ENCODE assay signal across 9 cellular contexts in genomic region chr7:1567082-1567771, GRCh38. TPM values are rescaled to one million over a fixed set of nuclear protein-coding genes. Genes with fewer than 3 reads are reported as not detected.
DNase-seq lines count a peak whose midpoint lies in the region; ATAC-seq and TF ChIP-seq lines count a peak whose summit lies in the region.
"Had no signal": no experiment of that assay in that cellular context is flagged by ENCODE, and none has a peak within 500 bp of the region (broad histone marks: within the 10 kb centered on the region; RNA-seq: fewer than 3 reads in every experiment).

No MANE protein-coding gene starts in this region.

- H3K27me3 ChIP-seq in PC-9 (ENCODE audit: insufficient read depth, low read depth): no peaks in the 10 kb centered on the region
- H3K27me3 ChIP-seq in fibroblast of lung (ENCODE audit: control insufficient read depth, insufficient read depth, low read length): no peaks in the 10 kb centered on the region
- no peaks in the 10 kb centered on the region for H3K27me3 ChIP-seq in skeletal muscle tissue (ENCODE audit: control insufficient read depth in 3 of 3, insufficient read depth in 3 of 3, low read length in 3 of 3)

- CTCF ChIA-PET in PC-9 (lab: Charles Lee): interaction anchor here (0.7 kb wide), 1 partner anchor 956 kb away, joined by 7 read pairs; no protein-coding TSS in a partner anchor

- intact Hi-C loops in PC-9 (cut with micrococcal nuclease; ENCODE audit: unreplicated experiment): loop anchor here (1.0 to 10.0 kb wide), 2 partner anchors 8 to 678 kb away; partner anchors contain the start of genes MRM2 and NUDT1

- H3K4me1 ChIP-seq in PC-9 (replicated peaks; ENCODE audit: insufficient read depth) (peaks cover 34% of the 10 kb centered on the region), fibroblast of lung (ENCODE audit: control insufficient read depth, extremely low read depth, insufficient read depth, low read length) (peaks cover 14% of the 10 kb centered on the region), skeletal muscle tissue (ENCODE audit: control insufficient read depth in 3 of 3, insufficient read depth in 3 of 3, low read length in 3 of 3) (peaks cover 31 to 36% (median 34%) of the 10 kb centered on the region in 3 donors)

- H3K9me3 ChIP-seq in PC-9 (ENCODE audit: insufficient read depth, low read depth): no peaks in the 10 kb centered on the region
- no peaks in the 10 kb centered on the region for H3K9me3 ChIP-seq in fibroblast of lung (ENCODE audit: control insufficient read depth, insufficient read depth, low read depth, low read length)
- no peaks in the 10 kb centered on the region for H3K9me3 ChIP-seq in skeletal muscle tissue (ENCODE audit: control insufficient read depth in 3 of 3, low read length in 3 of 3)

- H3K4me2 ChIP-seq in PC-9 (peak overlapping the region; percentile 82), fibroblast of lung (ENCODE audit: extremely low read depth, insufficient read depth, low read length) (peak overlapping the region; percentile 62)

- DNase-seq in GM03348 (ENCODE audit: low spot score) (peak; percentile 85), PC-9 (peak; percentile 59 to 78), fibroblast of lung (ENCODE audit: low read depth in 2 of 2) (peak; percentile 72 to 85), NCI-H524 (lab: John Stamatoyannopoulos, UW) (no peak)
- DNase-seq in stimulated activated CD4-positive, alpha-beta T cell treated with anti-CD3 and anti-CD28 coated beads, Interleukin-1b, Interleukin-23, amount 100 ng/mL, for 48 hours: no peak
- DNase-seq: activated effector memory CD4-positive, alpha-beta T cell treated with Interleukin-2 at 50 U/mL for 16 hours; NCI-H2107 had no signal

- H3K4me3 ChIP-seq in PC-9 (no peak overlapping the region; the same call in 1 of the 2 replicates), fibroblast of lung (replicated peaks in 1 of 4; ENCODE audit: control extremely low read depth in 1 of 4, insufficient read depth in 1 of 4, low read depth in 3 of 4, low read length in 4 of 4) (peak overlapping the region in 3 of 4 experiments; percentile 5 to 29 (median 27)), skeletal muscle tissue (ENCODE audit: low read length in 3 of 3) (peak overlapping the region in 2 of 3 donors; percentile 5 to 30)

- H2AFZ ChIP-seq in PC-9 (no peak overlapping the region), fibroblast of lung (ENCODE audit: low read length) (no peak overlapping the region)

- H3K36me3 ChIP-seq in PC-9 (ENCODE audit: low read depth) (peaks cover 6% of the 10 kb centered on the region), fibroblast of lung (ENCODE audit: control insufficient read depth, insufficient read depth, low read length) (peaks cover 6% of the 10 kb centered on the region), skeletal muscle tissue (ENCODE audit: control insufficient read depth in 3 of 3, insufficient read depth in 3 of 3, low read length in 3 of 3) (peaks cover 11 to 14% (median 12%) of the 10 kb centered on the region in 3 donors)

- H3F3A ChIP-seq in PC-9 (ENCODE audit: insufficient read depth, low read depth): peaks cover 64% of the 10 kb centered on the region; the same call in 1 of the 2 replicates

- peak overlapping the region; percentile 37 for H3K9ac ChIP-seq in fibroblast of lung (ENCODE audit: insufficient read depth, low read length)
- peak overlapping the region in 2 of 3 donors; percentile 14 to 45 for H3K9ac ChIP-seq in skeletal muscle tissue (ENCODE audit: low read depth in 1 of 3, low read length in 3 of 3)

- TF ChIP-seq CTCF in PC-9 (conservative IDR thresholded peaks at IDR 0.05) (no peak), fibroblast of lung (conservative IDR thresholded peaks at IDR 0.05 in 1 of 2, IDR thresholded peaks at IDR 0.05 in 1 of 2; ENCODE audit: low read depth in 1 of 2, low read length in 2 of 2) (no peak)

- H4K20me1 ChIP-seq in PC-9 (ENCODE audit: insufficient read depth) (no peaks in the 10 kb centered on the region; the same call in 1 of the 2 replicates), fibroblast of lung (ENCODE audit: control insufficient read depth, extremely low read depth, insufficient read depth, low read length) (no peaks in the 10 kb centered on the region)

- POLR2A ChIA-PET in PC-9 (lab: Charles Lee; ENCODE audit: unreplicated experiment): interaction anchor here (0.6 kb wide), 1 partner anchor 30 kb away, joined by 3 read pairs; no protein-coding TSS in a partner anchor

- H3K79me2 ChIP-seq in PC-9 (ENCODE audit: low read depth) (peaks cover 30% of the 10 kb centered on the region), fibroblast of lung (ENCODE audit: control insufficient read depth, insufficient read depth, low read length) (peaks cover 5% of the 10 kb centered on the region)

- no peak for ATAC-seq in HG02973 (IDR thresholded peaks at IDR 0.05; ENCODE audit: unreplicated experiment)

- H3K9me2 ChIP-seq in PC-9 (ENCODE audit: insufficient read depth): no peaks in the 10 kb centered on the region

- peak overlapping the region; percentile 24 for H3K27ac ChIP-seq in PC-9
- peak overlapping the region; percentile 95 for H3K27ac ChIP-seq in fibroblast of lung (ENCODE audit: insufficient read depth, low read length)
- peak overlapping the region; percentile 69 for H3K27ac ChIP-seq in skeletal muscle tissue (ENCODE audit: low read depth, low read length)

- TSS peak; percentile 1 for BruUV-seq in PC-9 (replicated peaks; lab: Mats Ljungman, UMichigan)

RNA-seq across cellular contexts. Expression of gene PSMG3, which starts 2.6 kb away (rescaled TPM):
- total RNA-seq in PC-9 (2021) (63.3 and 78.9 TPM in 2 replicates), fibroblast of lung (19.3 and 21.3 TPM in 2 replicates), skeletal muscle tissue (19.3 TPM)
- 24.6 and 31.3 TPM in 2 replicates for polyA plus RNA-seq in fibroblast of lung
- polyA plus RNA-seq in fibroblast of lung (2012): 23.8 and 35.5 TPM in 2 replicates
- 7.0 and 9.2 TPM in 2 replicates for polyA minus RNA-seq in fibroblast of lung (ENCODE audit: low replicate concordance)

RNA-seq across cellular contexts. Expression of gene TMEM184A, which starts 11.2 kb away (rescaled TPM):
- total RNA-seq in PC-9 (2021) (21.4 TPM in 2 replicates), fibroblast of lung (under 0.01 TPM in 2 replicates), skeletal muscle tissue (not detected)
- 0.05 and 0.10 TPM in 2 replicates for polyA plus RNA-seq in fibroblast of lung
- polyA plus RNA-seq in fibroblast of lung (2012): 0.09 and 0.36 TPM in 2 replicates
- polyA minus RNA-seq in fibroblast of lung (ENCODE audit: low replicate concordance): 3.0 TPM in 1 of 2 replicates, not detected in the other

RNA-seq across cellular contexts. Expression of gene MAFK, which starts 36.7 kb away (rescaled TPM):
- total RNA-seq in PC-9 (2021) (43.1 and 70.8 TPM in 2 replicates), fibroblast of lung (14.6 and 18.0 TPM in 2 replicates), skeletal muscle tissue (6.8 TPM)
- polyA plus RNA-seq in fibroblast of lung: 3.2 TPM in 2 replicates
- 11.9 and 15.1 TPM in 2 replicates for polyA plus RNA-seq in fibroblast of lung (2012)
- polyA minus RNA-seq in fibroblast of lung (ENCODE audit: low replicate concordance): 4.1 and 4.6 TPM in 2 replicates

Comparison
In these comparisons a context has a peak if more than half of its experiments do, and no peak if none do; other contexts are left out.
1. DNase-seq: peak in GM03348 (single experiment), PC-9 (2 of 2) and fibroblast of lung (2 of 2); none in NCI-H524 (0 of 2) and stimulated activated CD4-positive, alpha-beta T cell treated with anti-CD3 and anti-CD28 coated beads, Interleukin-1b, Interleukin-23, amount 100 ng/mL, for 48 hours (single experiment).
2. H3K27ac ChIP-seq: peak in every context shown above with its lines; median percentile 95 in fibroblast of lung; 69 in skeletal muscle tissue; 24 in PC-9.
3. RNA of gene TMEM184A, which starts 11.2 kb away (total RNA-seq): 21.4 TPM in PC-9; under 0.01 TPM in fibroblast of lung and not detected in skeletal muscle tissue (single experiment); every median in the first group is over 10 times any median in the second.